23 cellular contexts compared by ENCODE assay signal in the genomic region with DNA sequence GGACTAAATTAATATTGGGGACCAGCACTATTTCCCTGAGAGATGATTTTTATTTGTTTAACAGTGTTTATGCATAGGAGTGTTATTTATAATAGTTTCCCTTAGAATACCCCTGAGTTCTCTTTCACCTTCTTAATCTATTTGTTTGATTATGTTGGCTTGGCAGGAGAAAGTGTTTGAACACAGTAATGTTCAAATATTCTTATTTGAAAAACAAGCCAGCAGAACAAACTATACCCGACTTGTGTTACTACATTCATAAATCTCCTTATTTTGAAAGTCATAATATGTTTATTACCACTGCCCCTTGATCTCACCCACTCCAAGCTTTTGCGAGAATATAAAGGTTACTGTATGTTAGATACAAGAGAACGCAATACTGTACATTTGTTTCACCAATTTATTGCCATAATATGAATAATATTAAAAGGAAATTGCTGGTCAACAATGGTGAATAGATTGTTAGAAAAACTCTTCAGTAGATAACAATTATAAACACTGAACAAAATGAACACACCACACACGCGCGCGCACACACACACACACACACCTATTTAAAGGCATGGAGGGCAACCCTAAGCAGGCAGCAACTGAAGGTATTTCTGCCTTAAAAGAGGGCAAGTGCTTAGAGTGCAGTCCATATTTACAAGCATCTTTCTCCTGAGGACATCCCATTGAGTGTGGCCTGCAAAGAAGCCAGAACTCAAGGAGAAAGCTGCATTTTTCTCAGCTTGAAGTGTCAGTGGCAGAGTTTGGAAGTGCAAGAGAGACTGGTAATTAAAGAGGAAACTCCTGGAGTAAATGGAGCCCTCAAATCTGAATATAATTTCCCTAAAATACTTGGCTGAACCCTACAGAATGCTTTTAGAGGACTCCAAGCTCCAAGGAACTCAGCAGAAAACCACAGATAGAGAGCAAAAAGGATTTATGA.
DNase-seq lines count a peak whose midpoint lies in the region; ATAC-seq and TF ChIP-seq lines count a peak whose summit lies in the region.
"Had no signal": no experiment of that assay in that cellular context is flagged by ENCODE, and none has a peak within 500 bp of the region (broad histone marks: within the 10 kb centered on the region; RNA-seq: fewer than 3 reads in every experiment).

No MANE protein-coding gene starts in this region.

- no peak overlapping the region for H2AK5ac ChIP-seq in mesendoderm (ENCODE audit: low read length)

- H4K8ac ChIP-seq in mesendoderm (ENCODE audit: low read depth, low read length): no peak overlapping the region

- H3K9me2 ChIP-seq in Loucy (replicated peaks; ENCODE audit: low read depth, low read length): no peaks in the 10 kb centered on the region

- H3F3A ChIP-seq in Loucy (ENCODE audit: low read depth): no peaks in the 10 kb centered on the region

- no peaks in the 10 kb centered on the region for H3K9me3 Mint-ChIP-seq in activated T-cell treated with anti-CD3 and anti-CD28 coated beads, Interleukin-2, amount 50 U/mL, for 4 hours
- H3K9me3 Mint-ChIP-seq: activated naive CD4-positive, alpha-beta T cell treated with anti-CD3 and anti-CD28 coated beads, Interleukin-2, amount 10 ng/mL, durations not matched to agents 7 days and 5 days had no signal

- no peaks in the 10 kb centered on the region for H3K27me3 ChIP-seq in Loucy (ENCODE audit: insufficient read depth, low read length, poor library complexity, severe bottlenecking)
- H3K27me3 ChIP-seq in mesendoderm (ENCODE audit: insufficient read depth, low read length, poor library complexity): no peaks in the 10 kb centered on the region
- H3K27me3 ChIP-seq in gastrocnemius medialis: no peaks in the 10 kb centered on the region

- H3K79me2 ChIP-seq in Loucy (ENCODE audit: insufficient read depth, low read length): no peaks in the 10 kb centered on the region
- H3K79me2 ChIP-seq in mesendoderm (ENCODE audit: control insufficient read depth, insufficient read depth, low read length): no peaks in the 10 kb centered on the region

- no peak overlapping the region for H2AFZ ChIP-seq in Loucy (ENCODE audit: low read length)

- H3K4me3 Mint-ChIP-seq in activated T-cell treated with anti-CD3 and anti-CD28 coated beads, Interleukin-2, amount 50 U/mL, for 4 hours: no peak overlapping the region
- H3K4me3 Mint-ChIP-seq: activated naive CD4-positive, alpha-beta T cell treated with anti-CD3 and anti-CD28 coated beads, Interleukin-2, amount 10 ng/mL, durations not matched to agents 7 days and 5 days; CD8-positive, alpha-beta T cell; natural killer cell had no signal

- H3K4me1 Mint-ChIP-seq in activated T-cell treated with anti-CD3 and anti-CD28 coated beads, Interleukin-2, amount 50 U/mL, for 4 hours (ENCODE audit: low read depth): no peaks in the 10 kb centered on the region
- H3K4me1 Mint-ChIP-seq: activated naive CD4-positive, alpha-beta T cell treated with anti-CD3 and anti-CD28 coated beads, Interleukin-2, amount 10 ng/mL, durations not matched to agents 7 days and 5 days; natural killer cell had no signal

- H3K56ac ChIP-seq in mesendoderm (ENCODE audit: low read length): no peak overlapping the region

- ATAC-seq in activated T-cell treated with anti-CD3 and anti-CD28 coated beads, Interleukin-2, amount 50 U/mL, for 4 hours: no peak
- ATAC-seq in gastrocnemius medialis: no peak
- ATAC-seq in GM19035 (IDR thresholded peaks at IDR 0.05; ENCODE audit: unreplicated experiment): no peak
- ATAC-seq: CD8-positive, alpha-beta T cell; left colon; natural killer cell; right cardiac atrium; stimulated activated naive CD8-positive, alpha-beta T cell treated with anti-CD3 and anti-CD28 coated beads, Interleukin-15, Interleukin-2, amounts not matched to agents 100 U/mL and 50 U/mL, for 24 hours had no signal

- no peak overlapping the region for H2BK120ac ChIP-seq in mesendoderm (ENCODE audit: low read depth, low read length)

- H3K4me2 ChIP-seq in Loucy (ENCODE audit: low read depth, low read length, poor library complexity, severe bottlenecking): no peak overlapping the region
- H3K4me2 ChIP-seq in mesendoderm (ENCODE audit: low read length): no peak overlapping the region

- 0 out of 2 replicates have a peak, but pooled peaks have one; percentile 17 for TF ChIP-seq CTCF in Loucy (conservative IDR thresholded peaks at IDR 0.05; ENCODE audit: low read length)
- peak; percentile 19 for TF ChIP-seq CTCF in choroid plexus epithelial cell (conservative IDR thresholded peaks at IDR 0.05; ENCODE audit: low read depth, low read length)
- no peak for TF ChIP-seq CTCF in gastrocnemius medialis (IDR thresholded peaks at IDR 0.05 in 4 of 5, conservative IDR thresholded peaks at IDR 0.05 in 1 of 5)

- H3K27ac ChIP-seq in mesendoderm (ENCODE audit: low read depth, low read length): no peak overlapping the region
- H3K27ac ChIP-seq in gastrocnemius medialis: no peak overlapping the region

- no peak overlapping the region for H2BK15ac ChIP-seq in mesendoderm (replicated peaks; ENCODE audit: low read depth)

- no peaks in the 10 kb centered on the region for H3K79me1 ChIP-seq in mesendoderm (ENCODE audit: low read length)

- H3K9me3 ChIP-seq in Loucy (ENCODE audit: insufficient read depth, low read depth, low read length) (peaks cover 4% of the 10 kb centered on the region; the same call in 1 of the 2 replicates), gastrocnemius medialis (no peaks in the 10 kb centered on the region)

- no peak overlapping the region for H3K4ac ChIP-seq in mesendoderm (ENCODE audit: low read depth, low read length)

- in situ Hi-C loops in gastrocnemius medialis (cut with MboI; ENCODE audit: low sequenced_read_pairs in 4 of 4): no loop called here

- H3K4me3 ChIP-seq in Loucy (ENCODE audit: low read length, poor library complexity, severe bottlenecking) (no peak overlapping the region), choroid plexus epithelial cell (ENCODE audit: low read depth, low read length) (no peak overlapping the region), mesendoderm (ENCODE audit: low read length) (no peak overlapping the region), gastrocnemius medialis (no peak overlapping the region)

- H4K5ac ChIP-seq in mesendoderm (ENCODE audit: low read length): no peak overlapping the region

- H3K27me3 Mint-ChIP-seq in activated T-cell treated with anti-CD3 and anti-CD28 coated beads, Interleukin-2, amount 50 U/mL, for 4 hours (ENCODE audit: low read depth): peaks cover 2% of the 10 kb centered on the region
- H3K27me3 Mint-ChIP-seq: activated naive CD4-positive, alpha-beta T cell treated with anti-CD3 and anti-CD28 coated beads, Interleukin-2, amount 10 ng/mL, durations not matched to agents 7 days and 5 days had no signal

- DNase-seq in ELR (ENCODE audit: low read depth) (peak; percentile 15), choroid plexus epithelial cell (ENCODE audit: low read depth) (no peak), mesendoderm (peak; percentile 70), SK-N-DZ (ENCODE audit: low spot score) (no peak), gastrocnemius medialis (no peak)
- no peak for DNase-seq in activated T-cell treated with anti-CD3 and anti-CD28 coated beads, Interleukin-2, amount 50 U/mL, for 4 hours
- DNase-seq: activated naive CD4-positive, alpha-beta T cell treated with anti-CD3 and anti-CD28 coated beads, Interleukin-2, amount 10 ng/mL, durations not matched to agents 7 days and 5 days; activated T-cell treated with anti-CD3 and anti-CD28 coated beads, Interleukin-2, amount 50 U/mL, for 1 hour; anterior cingulate cortex; CD8-positive, alpha-beta T cell; cerebellar nuclear complex; glutamatergic neuron; left colon; midbrain; natural killer cell; NCI-H2081 treated with DMSO at 0.1 percent for 48 hours; NCI-H446 treated with DMSO at 0.1 percent for 48 hours; right cardiac atrium; stimulated activated CD4-positive, alpha-beta T cell treated with anti-CD3 and anti-CD28 coated beads, Interleukin-12 subunit alpha, Interleukin-12 subunit beta, amount 100 ng/mL, for 4 hours; stimulated activated CD4-positive, alpha-beta T cell treated with anti-CD3 and anti-CD28 coated beads, Interleukin-4, amount 100 ng/mL, for 4 hours; stimulated activated naive CD8-positive, alpha-beta T cell treated with anti-CD3 and anti-CD28 coated beads, Interleukin-15, Interleukin-2, amounts not matched to agents 100 U/mL and 50 U/mL, for 24 hours had no signal

- no peaks in the 10 kb centered on the region for H4K20me1 ChIP-seq in Loucy (ENCODE audit: insufficient read depth, low read length, poor library complexity, severe bottlenecking)

- H3K18ac ChIP-seq in mesendoderm (ENCODE audit: low read length): no peak overlapping the region

- no peak overlapping the region for H3K23ac ChIP-seq in mesendoderm (ENCODE audit: low read length)

- H3K36me3 ChIP-seq in Loucy (ENCODE audit: insufficient read depth, low read length): no peaks in the 10 kb centered on the region
- H3K36me3 ChIP-seq in mesendoderm (ENCODE audit: control insufficient read depth, insufficient read depth, low read length): no peaks in the 10 kb centered on the region
- no peaks in the 10 kb centered on the region for H3K36me3 ChIP-seq in gastrocnemius medialis

- no CpG with 5 or more reads among the region's 7 CpGs for WGBS in mesendoderm (ENCODE audit: extremely low coverage, insufficient coverage, low lambda C conversion rate)

- peaks cover 3% of the 10 kb centered on the region for H3K4me1 ChIP-seq in Loucy (ENCODE audit: insufficient read depth, low read length, poor library complexity, severe bottlenecking)
- H3K4me1 ChIP-seq in mesendoderm (ENCODE audit: control insufficient read depth, low read depth, low read length): peaks cover 2% of the 10 kb centered on the region
- H3K4me1 ChIP-seq in gastrocnemius medialis: no peaks in the 10 kb centered on the region

- no peak overlapping the region for H2BK5ac ChIP-seq in mesendoderm (ENCODE audit: low read length)

- H3K9ac ChIP-seq in Loucy (ENCODE audit: low read depth, low read length, poor library complexity, severe bottlenecking) (no peak overlapping the region), mesendoderm (ENCODE audit: low read length) (no peak overlapping the region)

- intact Hi-C loops in gastrocnemius medialis (cut with DNase I; ENCODE audit: low total_unique reads): no loop called here

- no peak for TF ChIP-seq POLR2A in gastrocnemius medialis (IDR thresholded peaks at IDR 0.05)

- H3K36me3 Mint-ChIP-seq in activated T-cell treated with anti-CD3 and anti-CD28 coated beads, Interleukin-2, amount 50 U/mL, for 4 hours (ENCODE audit: insufficient read depth): no peaks in the 10 kb centered on the region
- H3K36me3 Mint-ChIP-seq: activated naive CD4-positive, alpha-beta T cell treated with anti-CD3 and anti-CD28 coated beads, Interleukin-2, amount 10 ng/mL, durations not matched to agents 7 days and 5 days; CD8-positive, alpha-beta T cell; natural killer cell had no signal

Comparison
In these comparisons a context has a peak if more than half of its experiments do, and no peak if none do; other contexts are left out.
1. DNase-seq: peak in ELR (single experiment) and mesendoderm (single experiment); none in choroid plexus epithelial cell (single experiment), SK-N-DZ (single experiment), activated T-cell treated with anti-CD3 and anti-CD28 coated beads, Interleukin-2, amount 50 U/mL, for 4 hours (single experiment) and gastrocnemius medialis (0 of 2).
2. CTCF ChIP-seq: peak in Loucy (single experiment) and choroid plexus epithelial cell (single experiment); none in gastrocnemius medialis (0 of 5).